Comparison of ENCODE assay signal across 10 cellular contexts in the genomic region with DNA sequence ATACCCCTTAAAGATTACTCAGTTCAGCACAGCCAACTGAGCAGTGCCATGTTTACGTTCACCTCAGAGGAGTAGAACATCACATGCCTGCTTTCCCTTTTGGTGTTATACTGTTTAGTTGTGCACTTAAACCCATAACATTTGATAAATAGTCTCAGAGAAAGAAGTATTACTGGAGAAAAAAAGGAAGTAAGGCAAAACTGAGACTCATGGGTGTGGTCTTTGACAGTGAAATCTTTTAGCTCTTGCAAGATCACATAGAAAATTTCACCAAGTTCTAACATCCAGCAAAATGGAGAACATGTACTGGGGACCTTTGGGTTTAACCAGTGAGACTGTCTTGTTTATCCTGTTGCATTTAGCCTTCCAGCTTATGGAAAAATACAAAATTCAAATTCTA. TPM values are rescaled to one million over a fixed set of nuclear protein-coding genes. Genes with fewer than 3 reads are reported as not detected.
DNase-seq lines count a peak whose midpoint lies in the region; ATAC-seq, FAIRE-seq and TF ChIP-seq lines count a peak whose summit lies in the region.
"Had no signal": no experiment of that assay in that cellular context is flagged by ENCODE, and none has a peak within 500 bp of the region (broad histone marks: within the 10 kb centered on the region; RNA-seq: fewer than 3 reads in every experiment).

No MANE protein-coding gene starts in this region.

- ATAC-seq in HG02642 (IDR thresholded peaks at IDR 0.05; ENCODE audit: poor library complexity, unreplicated experiment) (peak; percentile 7), HG03039 (IDR thresholded peaks at IDR 0.05; ENCODE audit: unreplicated experiment) (no peak)
- ATAC-seq: left lobe of liver had no signal

- peaks cover 1 to 19% of the 10 kb centered on the region in 2 experiments for H3K36me3 ChIP-seq in keratinocyte (ENCODE audit: control insufficient read depth in 2 of 2, extremely low read depth in 1 of 2, insufficient read depth in 2 of 2, low read length in 2 of 2)

- no peak overlapping the region for H3K27ac ChIP-seq in keratinocyte (ENCODE audit: control insufficient read depth, insufficient read depth, low read length)

- no peaks in the 10 kb centered on the region for H3K9me1 ChIP-seq in keratinocyte (ENCODE audit: control insufficient read depth, extremely low read depth, insufficient read depth, low read length)

- TF ChIP-seq CTCF in GM12865 (IDR thresholded peaks at IDR 0.05; ENCODE audit: insufficient read depth, low read depth, low read length, missing control alignments): no peak
- TF ChIP-seq CTCF in keratinocyte (optimal IDR thresholded peaks at IDR 0.05 in 1 of 3, IDR thresholded peaks at IDR 0.05 in 1 of 3, conservative IDR thresholded peaks at IDR 0.05 in 1 of 3; ENCODE audit: extremely low read depth in 1 of 3, insufficient read depth in 2 of 3, low read length in 3 of 3): no peak

- H4K20me1 ChIP-seq in keratinocyte (ENCODE audit: control insufficient read depth, extremely low read depth, insufficient read depth, low read length): no peaks in the 10 kb centered on the region

- H3K4me2 ChIP-seq in keratinocyte (ENCODE audit: control insufficient read depth, extremely low read depth, insufficient read depth, low read depth, low read length): peak overlapping the region; percentile 29

- H3K4me3 ChIP-seq in GM12865 (ENCODE audit: low read depth, low read length): peak overlapping the region; percentile 28
- no peak overlapping the region for H3K4me3 ChIP-seq in keratinocyte (ENCODE audit: control insufficient read depth in 2 of 3, extremely low read depth in 1 of 3, insufficient read depth in 2 of 3, low read depth in 1 of 3, low read length in 3 of 3)

- H3K9me3 ChIP-seq in keratinocyte (ENCODE audit: control insufficient read depth, low read depth, low read length): no peaks in the 10 kb centered on the region

- FAIRE-seq in keratinocyte (lab: Jason Lieb, UNC): no peak

- dilution Hi-C loops in keratinocyte (cut with MboI; ENCODE audit: extremely low pct_ligation_motif_present, low sequenced_read_pairs): no loop called here

- peaks cover 46% of the 10 kb centered on the region for H3K79me2 ChIP-seq in keratinocyte (ENCODE audit: control insufficient read depth, insufficient read depth, low read length)

- peaks cover 34% of the 10 kb centered on the region for H3K4me1 ChIP-seq in keratinocyte (ENCODE audit: control insufficient read depth, extremely low read depth, insufficient read depth, low read length)

- H3K9ac ChIP-seq in keratinocyte (ENCODE audit: control insufficient read depth, extremely low read depth, insufficient read depth, low read length): no peak overlapping the region

- no peak overlapping the region for H2AFZ ChIP-seq in keratinocyte (ENCODE audit: control insufficient read depth, low read length)

- DNase-seq in GM12865 (ENCODE audit: low read depth) (peak; percentile 74), SIG-M5 (lab: John Stamatoyannopoulos, UW) (peak; percentile 75), keratinocyte (ENCODE audit: low read depth, low spot score) (no peak), NCI-H1417 (lab: John Stamatoyannopoulos, UW) (no peak), amygdala (lab: John Stamatoyannopoulos, UW) (no peak), DMS153 treated with DMSO at 0.1 percent for 48 hours (lab: John Stamatoyannopoulos, UW; ENCODE audit: unreplicated experiment) (no peak)
- DNase-seq: central memory CD4-positive, alpha-beta T cell had no signal

- no peaks in the 10 kb centered on the region for H3K27me3 ChIP-seq in keratinocyte (ENCODE audit: control insufficient read depth, extremely low read depth, insufficient read depth, low read length)

RNA-seq across cellular contexts. Expression of a gene that starts 5.6 kb away (rescaled TPM):
- polyA plus RNA-seq in keratinocyte: 33.5 to 47.2 TPM (median 40.5 TPM) in 3 replicates
- polyA plus RNA-seq in keratinocyte (2011; ENCODE audit: low read depth): 209 TPM
- polyA plus RNA-seq in keratinocyte (2011; cell fraction: cytosol; rRNA removed): 27.7 and 49.4 TPM in 2 replicates
- polyA plus RNA-seq in keratinocyte (2011; cell fraction: nucleus; rRNA removed): 44.1 and 49.5 TPM in 2 replicates
- polyA plus RNA-seq in keratinocyte (2012; ENCODE audit: low replicate concordance): 37.0 and 78.6 TPM in 2 replicates
- 9.3 to 23.4 TPM (median 12.9 TPM) in 3 replicates for polyA minus RNA-seq in keratinocyte
- 22.1 TPM for polyA minus RNA-seq in keratinocyte (2011; cell fraction: cytosol; rRNA and poly(A)+ RNA removed)
- polyA minus RNA-seq in keratinocyte (2011; cell fraction: nucleus; rRNA and poly(A)+ RNA removed): 38.1 and 67.9 TPM in 2 replicates

Comparison
In these comparisons a context has a peak if more than half of its experiments do, and no peak if none do; other contexts are left out.
1. DNase-seq: peak in GM12865 (single experiment) and SIG-M5 (single experiment); none in keratinocyte (single experiment), NCI-H1417 (0 of 3), amygdala (0 of 56) and DMS153 treated with DMSO at 0.1 percent for 48 hours (single experiment).